Comparison of ENCODE assay signal across 1 cellular context in genomic region chr19:51407631-51408131, GRCh38.
TF ChIP-seq lines count a peak whose summit lies in the region.

No MANE protein-coding gene starts in this region.

TF ChIP-seq in K562, 482 proteins besides CTCF, POLR2A, EP300 and RAD21 (continued from another document):
- TF ChIP-seq RERE (CRISPR knock-in tag; IDR thresholded peaks at IDR 0.05; ENCODE audit: borderline replicate concordance) (no peak), MXI1 (IDR thresholded peaks at IDR 0.05; ENCODE audit: low read depth, low read length) (no peak), MECOM (CRISPR knock-in tag; IDR thresholded peaks at IDR 0.05) (no peak), THRB (CRISPR knock-in tag; conservative IDR thresholded peaks at IDR 0.05) (no peak), ZNF217 (CRISPR knock-in tag; IDR thresholded peaks at IDR 0.05) (no peak), STAT5B (CRISPR knock-in tag; IDR thresholded peaks at IDR 0.05) (no peak)
